ENCODE assay signal across 8 cellular contexts in genomic region chr11:61963282-61964057, GRCh38. TPM values are rescaled to one million over a fixed set of nuclear protein-coding genes. Genes with fewer than 3 reads are reported as not detected.
A peak's percentile ranks its signal among the peaks of the same experiment; 100 is the strongest.
DNase-seq lines count a peak whose midpoint lies in the region; ATAC-seq, FAIRE-seq and TF ChIP-seq lines count a peak whose summit lies in the region.

No MANE protein-coding gene starts in this region.

- TF ChIP-seq RAD21 in A549 (conservative IDR thresholded peaks at IDR 0.05 in 1 of 2, IDR thresholded peaks at IDR 0.05 in 1 of 2) = 0 out of 5 replicates have a peak, but pooled peaks of 1 of the 2 experiments have one; percentile 9

- 17% methylated on average over 10 of the region's 10 CpGs for WGBS in A549 (ENCODE audit: missing lambda C conversion rate)

- H3K27ac ChIP-seq in A549 (peak overlapping the region; percentile 97 to 99), HL-60 (replicated peaks) (peak overlapping the region; percentile 59), gastrocnemius medialis (peak overlapping the region; percentile 93 to 100 (median 99))

- H3K27me3 Mint-ChIP-seq in activated CD8-positive, alpha-beta memory T cell treated with anti-CD3 and anti-CD28 coated beads, Interleukin-2, amount 10 ng/mL, durations not matched to agents 7 days and 5 days = no peaks in the 10 kb centered on the region

- H3K36me3 ChIP-seq in gastrocnemius medialis = peaks cover 0 to 27% of the 10 kb centered on the region in 2 donors

- no peak overlapping the region for H3K4me3 Mint-ChIP-seq in activated CD8-positive, alpha-beta memory T cell treated with anti-CD3 and anti-CD28 coated beads, Interleukin-2, amount 10 ng/mL, durations not matched to agents 7 days and 5 days

- POLR2A ChIA-PET in A549 (lab: Yijun Ruan, JAX) = interaction anchor here (1.0 to 4.6 kb wide), 10 partner anchors 9 to 118 kb away, joined by 3 to 66 read pairs (median 7); partner anchors contain the start of gene BEST1

- no peak for FAIRE-seq in A549 (lab: Jason Lieb, UNC)

- TF ChIP-seq CTCF in A549 (IDR thresholded peaks at IDR 0.05) = no peak
- no peak for TF ChIP-seq CTCF in HL-60 (IDR thresholded peaks at IDR 0.05; ENCODE audit: insufficient read depth, low read length)
- no peak for TF ChIP-seq CTCF in gastrocnemius medialis (IDR thresholded peaks at IDR 0.05 in 4 of 5, conservative IDR thresholded peaks at IDR 0.05 in 1 of 5)

- peak in 1 of 2 experiments; percentile 55 for DNase-seq in A549 (ENCODE audit: low read depth in 1 of 2, low spot score in 1 of 2)
- peak; percentile 68 to 83 for DNase-seq in HL-60 (ENCODE audit: low read depth in 1 of 2, low spot score in 1 of 2)
- peak; percentile 31 for DNase-seq in activated CD8-positive, alpha-beta memory T cell treated with anti-CD3 and anti-CD28 coated beads, Interleukin-2, amount 10 ng/mL, durations not matched to agents 7 days and 5 days
- peak; percentile 60 for DNase-seq in globus pallidus (ENCODE audit: low spot score)
- peak in 1 of 2 donors; percentile 32 for DNase-seq in gastrocnemius medialis
- no peak for DNase-seq in NCI-H748 (lab: John Stamatoyannopoulos, UW; ENCODE audit: unreplicated experiment)

- peak overlapping the region; percentile 98 for H3K4me2 ChIP-seq in A549

- no peaks in the 10 kb centered on the region for H3K9me3 Mint-ChIP-seq in activated CD8-positive, alpha-beta memory T cell treated with anti-CD3 and anti-CD28 coated beads, Interleukin-2, amount 10 ng/mL, durations not matched to agents 7 days and 5 days (ENCODE audit: low read depth)

- H3K9me3 ChIP-seq in A549 = no peaks in the 10 kb centered on the region
- no peaks in the 10 kb centered on the region for H3K9me3 ChIP-seq in gastrocnemius medialis

- CTCF ChIA-PET in A549 (lab: Yijun Ruan, JAX) = interaction anchor here (0.7 to 8.0 kb wide), 9 partner anchors 14 to 149 kb away, joined by 3 to 101 read pairs (median 5); partner anchors contain the start of gene BEST1
- CTCF ChIA-PET in activated CD8-positive, alpha-beta memory T cell treated with anti-CD3 and anti-CD28 coated beads, Interleukin-2, amount 10 ng/mL, durations not matched to agents 7 days and 5 days (lab: Charles Lee) = interaction anchor here (1.6 to 5.8 kb wide), 2 partner anchors 17 to 66 kb away, joined by 3 to 28 read pairs; no protein-coding TSS in a partner anchor

- in situ Hi-C loops in gastrocnemius medialis (cut with MboI; ENCODE audit: low sequenced_read_pairs in 4 of 4) = no loop called here

- ATAC-seq in A549 = peak; percentile 10 to 25
- no peak for ATAC-seq in activated CD8-positive, alpha-beta memory T cell treated with anti-CD3 and anti-CD28 coated beads, Interleukin-2, amount 10 ng/mL, durations not matched to agents 7 days and 5 days
- ATAC-seq in gastrocnemius medialis = no peak
- no peak for ATAC-seq in GM21576 (IDR thresholded peaks at IDR 0.05; ENCODE audit: unreplicated experiment)
- ATAC-seq in HG03025 (IDR thresholded peaks at IDR 0.05; ENCODE audit: low FRiP score, unreplicated experiment) = no peak

- no peak for TF ChIP-seq EP300 in A549 (IDR thresholded peaks at IDR 0.05)

- H3K4me3 ChIP-seq in A549 = peak overlapping the region; percentile 96
- H3K4me3 ChIP-seq in HL-60 (replicated peaks; ENCODE audit: insufficient read depth, low read length) = no peak overlapping the region
- no peak overlapping the region for H3K4me3 ChIP-seq in gastrocnemius medialis

- peaks cover 31% of the 10 kb centered on the region for H3K36me3 Mint-ChIP-seq in activated CD8-positive, alpha-beta memory T cell treated with anti-CD3 and anti-CD28 coated beads, Interleukin-2, amount 10 ng/mL, durations not matched to agents 7 days and 5 days

- peak; percentile 10 for TF ChIP-seq POLR2A in A549 (IDR thresholded peaks at IDR 0.05; ENCODE audit: low read length)
- peak in 1 of 2 donors; percentile 12 for TF ChIP-seq POLR2A in gastrocnemius medialis (IDR thresholded peaks at IDR 0.05)

- H3K4me1 ChIP-seq in A549 = peaks cover 50% of the 10 kb centered on the region
- H3K4me1 ChIP-seq in gastrocnemius medialis = peaks cover 44 to 45% of the 10 kb centered on the region in 2 donors

- H3K4me1 Mint-ChIP-seq in activated CD8-positive, alpha-beta memory T cell treated with anti-CD3 and anti-CD28 coated beads, Interleukin-2, amount 10 ng/mL, durations not matched to agents 7 days and 5 days = peaks cover 34% of the 10 kb centered on the region

- no peaks in the 10 kb centered on the region for H3K27me3 ChIP-seq in HL-60 (ENCODE audit: insufficient read depth, poor library complexity, severe bottlenecking)
- H3K27me3 ChIP-seq in gastrocnemius medialis = no peaks in the 10 kb centered on the region

- peak overlapping the region; percentile 31 for H3K27ac Mint-ChIP-seq in activated CD8-positive, alpha-beta memory T cell treated with anti-CD3 and anti-CD28 coated beads, Interleukin-2, amount 10 ng/mL, durations not matched to agents 7 days and 5 days

- intact Hi-C loops in gastrocnemius medialis (cut with DNase I; ENCODE audit: low total_unique reads) = loop anchor here (10.0 kb wide), 1 partner anchor 269 kb away; no protein-coding TSS in a partner anchor

TF ChIP-seq in A549, 52 proteins besides CTCF, POLR2A, EP300 and RAD21 (continues in another document):
- peak; percentile 92; the same call in 1 of the 2 replicates for TF ChIP-seq TFCP2L1 (CRISPR knock-in tag; IDR thresholded peaks at IDR 0.05)
- TF ChIP-seq CEBPB (IDR thresholded peaks at IDR 0.05) = peak; percentile 37 to 43; a peak in 3 of 4 replicates
- TF ChIP-seq GATA3 (IDR thresholded peaks at IDR 0.05; ENCODE audit: borderline replicate concordance) = peak; percentile 59; the same call in 1 of the 2 replicates
- TF ChIP-seq BCL3 (IDR thresholded peaks at IDR 0.05) = peak; percentile 93; the same call in 2 of the 3 replicates
- TF ChIP-seq FOSB (CRISPR knock-in tag; IDR thresholded peaks at IDR 0.05) = peak; percentile 95
- no peak for TF ChIP-seq ZNF302 (CRISPR knock-in tag; IDR thresholded peaks at IDR 0.05)
- TF ChIP-seq FOXS1 (CRISPR knock-in tag; IDR thresholded peaks at IDR 0.05) = no peak
- TF ChIP-seq ATOH8 (CRISPR knock-in tag; IDR thresholded peaks at IDR 0.05; ENCODE audit: low read depth) = 0 out of 2 replicates have a peak, but pooled peaks have one; percentile 24
- TF ChIP-seq MAZ (IDR thresholded peaks at IDR 0.05; ENCODE audit: borderline replicate concordance, low read depth, low read length) = no peak
- peak; percentile 65 for TF ChIP-seq USF2 (IDR thresholded peaks at IDR 0.05)
- TF ChIP-seq TP53 (CRISPR knock-in tag; IDR thresholded peaks at IDR 0.05) = 0 out of 2 replicates have a peak, but pooled peaks have one; percentile 54

RNA-seq across cellular contexts. Expression of gene FTH1, which starts 4.0 kb away (rescaled TPM):
- 2,791 and 4,959 TPM in 2 replicates for polyA plus RNA-seq in A549 (2011; rRNA removed)
- 6,916 and 9,060 TPM in 2 replicates for polyA plus RNA-seq in A549 (2012; cell fraction: cytosol; rRNA removed)
- polyA plus RNA-seq in A549 (2012; cell fraction: nucleus; rRNA removed) = 2,875 and 3,583 TPM in 2 replicates
- polyA plus RNA-seq in A549 (2017; fragmentation: RNase III; extraction: RNeasy Plus Mini Kit Qiagen cat#74134 plus additional on column Dnase treatment) = 12,354 to 13,747 TPM (median 12,799 TPM) in 3 replicates
- polyA minus RNA-seq in A549 (2011; rRNA and poly(A)+ RNA removed) = 2,337 and 2,680 TPM in 2 replicates
- total RNA-seq in activated CD8-positive, alpha-beta memory T cell treated with anti-CD3 and anti-CD28 coated beads, Interleukin-2, amount 10 ng/mL, durations not matched to agents 7 days and 5 days = 100 to 1,000 TPM; 740 to 867 TPM
- 1,000 to 10,000 TPM; 1,340 to 3,366 (median 1,705) TPM for total RNA-seq in gastrocnemius medialis

RNA-seq across cellular contexts. Expression of gene BEST1, which starts 13.3 kb away (rescaled TPM):
- polyA plus RNA-seq in A549 (2011; rRNA removed) (1.2 and 1.5 TPM in 2 replicates), A549 (2017; fragmentation: RNase III; extraction: RNeasy Plus Mini Kit Qiagen cat#74134 plus additional on column Dnase treatment) (0.98 to 2.1 TPM (median 1.9 TPM) in 3 replicates)
- polyA plus RNA-seq in A549 (2012; cell fraction: cytosol; rRNA removed) = 0.23 and 0.29 TPM in 2 replicates
- polyA plus RNA-seq in A549 (2012; cell fraction: nucleus; rRNA removed) = 0.22 and 0.32 TPM in 2 replicates
- 2.0 and 2.2 TPM in 2 replicates for polyA minus RNA-seq in A549 (2011; rRNA and poly(A)+ RNA removed)
- total RNA-seq in activated CD8-positive, alpha-beta memory T cell treated with anti-CD3 and anti-CD28 coated beads, Interleukin-2, amount 10 ng/mL, durations not matched to agents 7 days and 5 days = not detected
- total RNA-seq in gastrocnemius medialis = 1 to 10 TPM in 1 of 4 donors, under 1 TPM in 2, not detected in 1; 0.93 to 1.7 (median 0.94) TPM

RNA-seq across cellular contexts. Expression of gene RAB3IL1, which starts 46.1 kb away (rescaled TPM):
- polyA plus RNA-seq in A549 (2011; rRNA removed) (3.8 and 5.8 TPM in 2 replicates), A549 (2017; fragmentation: RNase III; extraction: RNeasy Plus Mini Kit Qiagen cat#74134 plus additional on column Dnase treatment) (5.0 to 6.6 TPM (median 6.2 TPM) in 3 replicates)
- polyA plus RNA-seq in A549 (2012; cell fraction: cytosol; rRNA removed) = 8.7 and 11.4 TPM in 2 replicates
- polyA plus RNA-seq in A549 (2012; cell fraction: nucleus; rRNA removed) = 10.1 and 10.9 TPM in 2 replicates
- polyA minus RNA-seq in A549 (2011; rRNA and poly(A)+ RNA removed) = 2.6 and 4.4 TPM in 2 replicates
- total RNA-seq in activated CD8-positive, alpha-beta memory T cell treated with anti-CD3 and anti-CD28 coated beads, Interleukin-2, amount 10 ng/mL, durations not matched to agents 7 days and 5 days = not detected
- 1 to 10 TPM; 3.9 to 5.4 (median 4.9) TPM for total RNA-seq in gastrocnemius medialis

Comparison
In these comparisons a context has a peak if more than half of its experiments do, and no peak if none do; other contexts are left out.
1. ATAC-seq: peak in A549 (2 of 2); none in activated CD8-positive, alpha-beta memory T cell treated with anti-CD3 and anti-CD28 coated beads, Interleukin-2, amount 10 ng/mL, durations not matched to agents 7 days and 5 days (single experiment), gastrocnemius medialis (0 of 2), GM21576 (single experiment) and HG03025 (single experiment).
2. RNA of gene RAB3IL1, which starts 46.1 kb away (total RNA-seq): 3.9 to 5.4 TPM in gastrocnemius medialis; not detected in activated CD8-positive, alpha-beta memory T cell treated with anti-CD3 and anti-CD28 coated beads, Interleukin-2, amount 10 ng/mL, durations not matched to agents 7 days and 5 days; every median in the first group is over 4 times any median in the second.
3. Peak in every context shown above with its lines, with median percentiles within 50 percentile points of each other: H3K27ac ChIP-seq.